Comparison of ENCODE assay signal across 16 cellular contexts in the genomic region with DNA sequence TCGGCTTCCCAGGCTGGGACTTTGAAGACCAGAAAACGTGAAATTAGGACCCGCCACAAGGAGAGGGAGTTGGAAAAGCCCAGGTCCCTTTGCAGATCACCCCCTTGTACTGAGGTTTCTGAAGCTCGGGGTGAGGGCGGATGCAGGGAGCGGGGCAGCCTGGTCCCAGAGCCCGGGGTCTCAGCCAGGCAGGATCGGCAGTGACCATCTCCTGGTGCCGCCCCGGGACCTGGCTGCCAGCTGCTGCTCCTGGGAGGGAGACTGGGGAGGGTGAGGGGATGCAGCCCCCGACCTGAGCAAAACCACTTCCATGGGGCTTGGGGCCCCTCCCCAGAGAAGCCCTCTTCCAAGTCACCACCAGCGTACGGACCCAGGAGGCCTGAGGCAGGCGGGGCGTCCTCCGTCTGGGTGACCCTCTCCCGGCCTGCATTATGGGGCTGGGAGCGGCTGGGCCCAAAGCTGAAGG. TPM values are rescaled to one million over a fixed set of nuclear protein-coding genes. Genes with fewer than 3 reads are reported as not detected.
A peak's percentile ranks its signal among the peaks of the same experiment; 100 is the strongest.
DNase-seq lines count a peak whose midpoint lies in the region; ATAC-seq, FAIRE-seq and TF ChIP-seq lines count a peak whose summit lies in the region.
"Had no signal": no experiment of that assay in that cellular context is flagged by ENCODE, and none has a peak within 500 bp of the region (broad histone marks: within the 10 kb centered on the region; RNA-seq: fewer than 3 reads in every experiment).

No MANE protein-coding gene starts in this region.

- TF ChIP-seq CTCF in RWPE2 (IDR thresholded peaks at IDR 0.05; ENCODE audit: poor library complexity, severe bottlenecking): no peak
- TF ChIP-seq CTCF in endodermal cell (conservative IDR thresholded peaks at IDR 0.05): no peak

- H3K27me3 ChIP-seq in right cardiac atrium (ENCODE audit: control insufficient read depth, insufficient read depth): no peaks in the 10 kb centered on the region
- H3K27me3 ChIP-seq in RWPE2 (ENCODE audit: insufficient read depth, poor library complexity, severe bottlenecking): no peaks in the 10 kb centered on the region
- H3K27me3 ChIP-seq in endodermal cell (ENCODE audit: control insufficient read depth, insufficient read depth, low read length, poor library complexity, severe bottlenecking): no peaks in the 10 kb centered on the region

- peak in 2 of 3 donors; percentile 49 to 55 for DNase-seq in right cardiac atrium
- no peak for DNase-seq in Right ventricle myocardium inferior (ENCODE audit: missing footprints)
- peak; percentile 63 for DNase-seq in RWPE2 (ENCODE audit: low spot score)
- no peak for DNase-seq in endodermal cell
- DNase-seq in stimulated activated naive CD8-positive, alpha-beta T cell treated with anti-CD3 and anti-CD28 coated beads, Interleukin-15, amount 100 ng/mL, for 72 hours: no peak
- no peak for DNase-seq in NCI-H1092 (lab: John Stamatoyannopoulos, UW)
- DNase-seq in frontal cortex (ENCODE audit: low spot score in 2 of 2): no peak
- DNase-seq in NCI-H2227 treated with DMSO at 0.1 percent for 48 hours (lab: John Stamatoyannopoulos, UW): no peak
- DNase-seq: MV-4-11 had no signal

- H3K4me1 Mint-ChIP-seq in endodermal cell: no peaks in the 10 kb centered on the region
- H3K4me1 Mint-ChIP-seq in stimulated activated naive CD8-positive, alpha-beta T cell treated with anti-CD3 and anti-CD28 coated beads, Interleukin-15, amount 100 ng/mL, for 72 hours: peaks cover 97% of the 10 kb centered on the region

- H3K4me3 ChIP-seq in right cardiac atrium (ENCODE audit: low read length): no peak overlapping the region
- H3K4me3 ChIP-seq in RWPE2 (ENCODE audit: severe bottlenecking): no peak overlapping the region
- H3K4me3 ChIP-seq in endodermal cell (ENCODE audit: low read length): no peak overlapping the region
- H3K4me3 ChIP-seq: SK-N-MC had no signal

- peaks cover 2% of the 10 kb centered on the region for H3K27me3 Mint-ChIP-seq in endodermal cell (ENCODE audit: insufficient read depth)
- H3K27me3 Mint-ChIP-seq in stimulated activated naive CD8-positive, alpha-beta T cell treated with anti-CD3 and anti-CD28 coated beads, Interleukin-15, amount 100 ng/mL, for 72 hours: no peaks in the 10 kb centered on the region

- no peak overlapping the region for H3K9ac ChIP-seq in endodermal cell (ENCODE audit: extremely low read depth, low read length, poor library complexity, severe bottlenecking)

- ATAC-seq in right cardiac atrium (no peak), Right ventricle myocardium inferior (no peak), RWPE2 (ENCODE audit: low read depth) (no peak)
- ATAC-seq in stimulated activated naive CD8-positive, alpha-beta T cell treated with anti-CD3 and anti-CD28 coated beads, Interleukin-15, amount 100 ng/mL, for 72 hours: no peak

- H3K9me3 Mint-ChIP-seq in endodermal cell: no peaks in the 10 kb centered on the region
- no peaks in the 10 kb centered on the region for H3K9me3 Mint-ChIP-seq in stimulated activated naive CD8-positive, alpha-beta T cell treated with anti-CD3 and anti-CD28 coated beads, Interleukin-15, amount 100 ng/mL, for 72 hours

- H3K27ac ChIP-seq in right cardiac atrium (ENCODE audit: low read length): no peak overlapping the region
- no peak overlapping the region for H3K27ac ChIP-seq in RWPE2 (ENCODE audit: poor library complexity, severe bottlenecking)
- no peak overlapping the region for H3K27ac ChIP-seq in endodermal cell (ENCODE audit: low read depth, low read length)
- H3K27ac ChIP-seq: SK-N-MC had no signal

- 93% methylated on average over 18 of the region's 18 CpGs for WGBS in right cardiac atrium
- WGBS in endodermal cell (ENCODE audit: insufficient coverage in 1 of 2, insufficient read length in 1 of 2), 2 experiments: 92% methylated on average over 9 to 17 of the region's 18 CpGs

- H3K36me3 ChIP-seq in RWPE2 (ENCODE audit: low read depth) (no peaks in the 10 kb centered on the region), endodermal cell (ENCODE audit: control insufficient read depth, insufficient read depth, low read length) (no peaks in the 10 kb centered on the region)

- H3K4me3 Mint-ChIP-seq in endodermal cell: no peak overlapping the region
- peak overlapping the region; percentile 92 to 98 for H3K4me3 Mint-ChIP-seq in stimulated activated naive CD8-positive, alpha-beta T cell treated with anti-CD3 and anti-CD28 coated beads, Interleukin-15, amount 100 ng/mL, for 72 hours

- intact Hi-C loops in right cardiac atrium (cut with DNase I) (no loop called here), Right ventricle myocardium inferior (cut with DNase I) (no loop called here)

- no peaks in the 10 kb centered on the region for H3K36me3 Mint-ChIP-seq in endodermal cell (ENCODE audit: low read depth)

- H3K9me3 ChIP-seq in right cardiac atrium (ENCODE audit: control insufficient read depth, low read length) (no peaks in the 10 kb centered on the region), RWPE2 (ENCODE audit: severe bottlenecking) (no peaks in the 10 kb centered on the region), endodermal cell (ENCODE audit: control insufficient read depth, low read length) (no peaks in the 10 kb centered on the region)

- H3K4me1 ChIP-seq in right cardiac atrium (ENCODE audit: control insufficient read depth, insufficient read depth, low read length) (no peaks in the 10 kb centered on the region), RWPE2 (ENCODE audit: insufficient read depth, poor library complexity, severe bottlenecking) (peaks cover 25% of the 10 kb centered on the region), endodermal cell (ENCODE audit: control insufficient read depth, insufficient read depth, low read length) (no peaks in the 10 kb centered on the region)

- FAIRE-seq in frontal cortex (lab: Jason Lieb, UNC): no peak
- FAIRE-seq: GM12892, HTR-8/SVneo, islet of Langerhans had no signal

- H3K27ac Mint-ChIP-seq in endodermal cell: peak overlapping the region; percentile 55
- H3K27ac Mint-ChIP-seq in stimulated activated naive CD8-positive, alpha-beta T cell treated with anti-CD3 and anti-CD28 coated beads, Interleukin-15, amount 100 ng/mL, for 72 hours: peak overlapping the region; percentile 94 to 95
- H3K27ac Mint-ChIP-seq: progenitor cell of endocrine pancreas had no signal

RNA-seq across cellular contexts. Expression of a gene that starts 14.9 kb away (rescaled TPM):
- total RNA-seq in right cardiac atrium (1 to 10 TPM in 2 of 4 donors, under 1 TPM in 2; 0.31 to 1.4 (median 0.80) TPM), Right ventricle myocardium inferior (0.73 TPM), endodermal cell (under 1 TPM; 0.55 to 0.80 TPM), frontal cortex (not detected)
- 0.45 TPM for polyA plus RNA-seq in right cardiac atrium
- 0.75 TPM for polyA plus RNA-seq in endodermal cell (2013, experiment 1 of 2)
- 0.58 TPM for polyA plus RNA-seq in endodermal cell (2013, experiment 2 of 2)

RNA-seq across cellular contexts. Expression of a gene that starts 29.0 kb away (rescaled TPM):
- total RNA-seq in right cardiac atrium: 10 to 100 TPM; 68.8 to 81.7 (median 77.4) TPM
- 61.7 TPM for polyA plus RNA-seq in right cardiac atrium
- total RNA-seq in Right ventricle myocardium inferior: 62.6 TPM
- total RNA-seq in endodermal cell: 100 to 1,000 TPM; 104 to 143 TPM
- polyA plus RNA-seq in endodermal cell (2013, experiment 1 of 2): 101 TPM
- polyA plus RNA-seq in endodermal cell (2013, experiment 2 of 2): 74.7 TPM
- 22.8 TPM for total RNA-seq in frontal cortex

RNA-seq across cellular contexts. Expression of a gene that starts 31.0 kb away (rescaled TPM):
- total RNA-seq in right cardiac atrium (1 to 10 TPM; 2.8 to 5.7 (median 3.3) TPM), Right ventricle myocardium inferior (4.9 TPM), endodermal cell (not detected), frontal cortex (4.9 TPM)
- 2.5 TPM for polyA plus RNA-seq in right cardiac atrium
- polyA plus RNA-seq in endodermal cell (2013, experiment 1 of 2): 0.50 TPM
- 0.12 TPM for polyA plus RNA-seq in endodermal cell (2013, experiment 2 of 2)
- total RNA-seq: progenitor cell of endocrine pancreas had no signal

RNA-seq across cellular contexts. Expression of a gene that starts 56.5 kb away (rescaled TPM):
- total RNA-seq in right cardiac atrium: not detected
- not detected for polyA plus RNA-seq in right cardiac atrium
- not detected for total RNA-seq in Right ventricle myocardium inferior
- total RNA-seq in endodermal cell: under 1 TPM; 0.46 to 0.48 TPM
- 0.32 TPM for polyA plus RNA-seq in endodermal cell (2013, experiment 1 of 2)
- 0.12 TPM for polyA plus RNA-seq in endodermal cell (2013, experiment 2 of 2)
- not detected for total RNA-seq in frontal cortex
- total RNA-seq: mononuclear cell, progenitor cell of endocrine pancreas, urinary bladder had no signal
- polyA plus RNA-seq: urinary bladder had no signal

Comparison
In these comparisons a context has a peak if more than half of its experiments do, and no peak if none do; other contexts are left out.
1. DNase-seq: peak in right cardiac atrium (2 of 3) and RWPE2 (single experiment); none in Right ventricle myocardium inferior (single experiment), endodermal cell (single experiment), stimulated activated naive CD8-positive, alpha-beta T cell treated with anti-CD3 and anti-CD28 coated beads, Interleukin-15, amount 100 ng/mL, for 72 hours (0 of 2), NCI-H1092 (single experiment), frontal cortex (0 of 2) and NCI-H2227 treated with DMSO at 0.1 percent for 48 hours (single experiment).